ENCODE assay signal across 25 cellular contexts in the genomic region with DNA sequence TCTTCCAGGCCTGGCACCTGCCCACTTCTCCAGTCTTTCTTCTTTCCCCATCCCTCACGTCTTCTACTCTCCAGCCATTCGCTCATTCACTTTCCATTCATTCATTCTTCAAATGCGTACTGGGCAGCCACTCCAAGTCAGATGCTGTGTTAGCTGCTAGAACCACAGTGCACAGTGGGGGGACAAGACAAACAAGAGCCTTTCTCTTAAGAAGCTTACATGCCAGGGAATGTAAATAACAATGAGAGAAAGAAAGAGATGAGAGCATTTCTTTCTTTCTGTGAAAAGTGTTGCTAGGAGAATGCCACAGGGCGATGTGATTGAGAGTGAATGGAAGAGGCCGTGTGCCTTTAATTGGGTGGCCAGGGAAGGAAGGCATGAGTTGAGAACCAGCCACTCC. TPM values are rescaled to one million over a fixed set of nuclear protein-coding genes. Genes with fewer than 3 reads are reported as not detected.
DNase-seq lines count a peak whose midpoint lies in the region; ATAC-seq and TF ChIP-seq lines count a peak whose summit lies in the region.
"Had no signal": no experiment of that assay in that cellular context is flagged by ENCODE, and none has a peak within 500 bp of the region (broad histone marks: within the 10 kb centered on the region; RNA-seq: fewer than 3 reads in every experiment).

No MANE protein-coding gene starts in this region.

- no peaks in the 10 kb centered on the region for H3F3A ChIP-seq in GM23338 (replicated peaks; ENCODE audit: low read depth)

- H3K9me3 Mint-ChIP-seq in GM23338 (no peaks in the 10 kb centered on the region; the same call in 2 of the 3 replicates), WTC11 (peaks cover 2% of the 10 kb centered on the region; the same call in 1 of the 2 replicates)
- H3K9me3 Mint-ChIP-seq: HFFc6, IgD-negative memory B cell had no signal

- CTCF ChIA-PET in WTC11 (lab: Charles Lee): no interaction called here

- H2AFZ ChIP-seq in GM23338: no peak overlapping the region

- H3K36me3 Mint-ChIP-seq in GM23338 (ENCODE audit: low read depth) (no peaks in the 10 kb centered on the region), WTC11 (no peaks in the 10 kb centered on the region)
- H3K36me3 Mint-ChIP-seq: CD14-positive monocyte; CD4-positive, alpha-beta memory T cell had no signal

- no peak overlapping the region for H3K4me3 ChIP-seq in GM23338
- H3K4me3 ChIP-seq in uterus: no peak overlapping the region
- H3K4me3 ChIP-seq: BLaER1, GM12878 had no signal

- H3K4me3 Mint-ChIP-seq in GM23338 (no peak overlapping the region), WTC11 (no peak overlapping the region)
- H3K4me3 Mint-ChIP-seq: CD14-positive monocyte; CD4-positive, alpha-beta memory T cell; HFFc6 had no signal

- intact Hi-C loops in uterus (cut with DNase I; ENCODE audit: low total_unique reads): no loop called here

- no peaks in the 10 kb centered on the region for H3K9me3 ChIP-seq in uterus

- TF ChIP-seq CTCF in GM23338 (conservative IDR thresholded peaks at IDR 0.05; ENCODE audit: low read depth in 2 of 2) (no peak), WTC11 (IDR thresholded peaks at IDR 0.05) (no peak), uterus (IDR thresholded peaks at IDR 0.05) (no peak)

- ATAC-seq in GM23338 (peak; percentile 93), WTC11 (peak; percentile 81), GM21390 (IDR thresholded peaks at IDR 0.05; ENCODE audit: unreplicated experiment) (no peak)
- ATAC-seq: GM12878, HCT116, HepG2 had no signal

- no peak overlapping the region for H3K27ac ChIP-seq in GM23338 (ENCODE audit: low read depth)
- H3K27ac ChIP-seq in uterus: peak overlapping the region; percentile 60 to 86
- H3K27ac ChIP-seq: BLaER1, HL-60 had no signal

- POLR2A ChIA-PET in WTC11 (lab: Charles Lee): no interaction called here

- no peaks in the 10 kb centered on the region for H3K4me1 ChIP-seq in GM23338 (ENCODE audit: insufficient read depth)
- no peaks in the 10 kb centered on the region for H3K4me1 ChIP-seq in uterus

- H3K36me3 ChIP-seq in GM23338 (ENCODE audit: insufficient read depth) (no peaks in the 10 kb centered on the region), uterus (no peaks in the 10 kb centered on the region)
- H3K36me3 ChIP-seq: BLaER1 had no signal

- H3K27me3 Mint-ChIP-seq in GM23338 (ENCODE audit: insufficient read depth, low read depth, poor library complexity) (peaks cover 3% of the 10 kb centered on the region), WTC11 (ENCODE audit: low read depth) (peaks cover 4% of the 10 kb centered on the region; the same call in 1 of the 2 replicates)

- H3K79me2 ChIP-seq in GM23338 (replicated peaks; ENCODE audit: insufficient read depth): no peaks in the 10 kb centered on the region

- no peaks in the 10 kb centered on the region for H4K20me1 ChIP-seq in GM23338 (replicated peaks; ENCODE audit: insufficient read depth)
- H4K20me1 ChIP-seq: BLaER1 had no signal

- 0 out of 2 replicates have a peak overlapping the region, but pooled peaks have one; percentile 16 for H3K4me2 ChIP-seq in GM23338
- H3K4me2 ChIP-seq: BLaER1 had no signal

- peaks cover 3% of the 10 kb centered on the region; the same call in 1 of the 2 replicates for H3K9me2 ChIP-seq in GM23338 (ENCODE audit: insufficient read depth)

- no peak for TF ChIP-seq POLR2A in uterus (IDR thresholded peaks at IDR 0.05)

- DNase-seq in GM23338 (ENCODE audit: low spot score) (peak; percentile 38), WTC11 (ENCODE audit: low spot score) (no peak), iPS-NIHi7 (ENCODE audit: extremely low spot score) (peak; percentile 26), uterus (no peak), SKM-1 treated with dmso at 0.1 percent for 144 hours (lab: John Stamatoyannopoulos, UW; ENCODE audit: unreplicated experiment) (no peak)
- no peak for DNase-seq in stimulated activated CD4-positive, alpha-beta T cell treated with anti-CD3 and anti-CD28 coated beads, Interleukin-2, amount 100 ng/mL, for 24 hours
- DNase-seq: 8988T; Calu3; CD4-positive, alpha-beta memory T cell; DMS79 treated with DMSO at 0.1 percent for 48 hours; HFFc6; KBM-7 had no signal

- H3K27ac Mint-ChIP-seq in GM23338 (no peak overlapping the region), WTC11 (no peak overlapping the region)
- H3K27ac Mint-ChIP-seq: CD14-positive monocyte; CD4-positive, alpha-beta memory T cell; HFFc6 had no signal

- H3K4me1 Mint-ChIP-seq in GM23338 (peaks cover 22% of the 10 kb centered on the region), WTC11 (peaks cover 25% of the 10 kb centered on the region)

- no peaks in the 10 kb centered on the region for H3K27me3 ChIP-seq in GM23338 (ENCODE audit: insufficient read depth)
- H3K27me3 ChIP-seq in uterus: no peaks in the 10 kb centered on the region
- H3K27me3 ChIP-seq: BLaER1 had no signal

TF ChIP-seq in GM23338, 12 proteins besides CTCF, POLR2A, EP300 and RAD21 (continues in another document):
- TF ChIP-seq JUNB (IDR thresholded peaks at IDR 0.05; ENCODE audit: unreplicated experiment) (no peak), STAT1 (IDR thresholded peaks at IDR 0.05; ENCODE audit: unreplicated experiment) (no peak)
- TF ChIP-seq, protein P1, sequence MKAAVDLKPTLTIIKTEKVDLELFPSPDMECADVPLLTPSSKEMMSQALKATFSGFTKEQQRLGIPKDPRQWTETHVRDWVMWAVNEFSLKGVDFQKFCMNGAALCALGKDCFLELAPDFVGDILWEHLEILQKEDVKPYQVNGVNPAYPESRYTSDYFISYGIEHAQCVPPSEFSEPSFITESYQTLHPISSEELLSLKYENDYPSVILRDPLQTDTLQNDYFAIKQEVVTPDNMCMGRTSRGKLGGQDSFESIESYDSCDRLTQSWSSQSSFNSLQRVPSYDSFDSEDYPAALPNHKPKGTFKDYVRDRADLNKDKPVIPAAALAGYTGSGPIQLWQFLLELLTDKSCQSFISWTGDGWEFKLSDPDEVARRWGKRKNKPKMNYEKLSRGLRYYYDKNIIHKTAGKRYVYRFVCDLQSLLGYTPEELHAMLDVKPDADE (IDR thresholded peaks at IDR 0.05): no peak

TF ChIP-seq in WTC11, 78 proteins besides CTCF, POLR2A, EP300 and RAD21:
- TF ChIP-seq, protein P2, sequence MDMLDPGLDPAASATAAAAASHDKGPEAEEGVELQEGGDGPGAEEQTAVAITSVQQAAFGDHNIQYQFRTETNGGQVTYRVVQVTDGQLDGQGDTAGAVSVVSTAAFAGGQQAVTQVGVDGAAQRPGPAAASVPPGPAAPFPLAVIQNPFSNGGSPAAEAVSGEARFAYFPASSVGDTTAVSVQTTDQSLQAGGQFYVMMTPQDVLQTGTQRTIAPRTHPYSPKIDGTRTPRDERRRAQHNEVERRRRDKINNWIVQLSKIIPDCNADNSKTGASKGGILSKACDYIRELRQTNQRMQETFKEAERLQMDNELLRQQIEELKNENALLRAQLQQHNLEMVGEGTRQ (CRISPR knock-in tag; IDR thresholded peaks at IDR 0.05): no peak
- TF ChIP-seq, protein P3, sequence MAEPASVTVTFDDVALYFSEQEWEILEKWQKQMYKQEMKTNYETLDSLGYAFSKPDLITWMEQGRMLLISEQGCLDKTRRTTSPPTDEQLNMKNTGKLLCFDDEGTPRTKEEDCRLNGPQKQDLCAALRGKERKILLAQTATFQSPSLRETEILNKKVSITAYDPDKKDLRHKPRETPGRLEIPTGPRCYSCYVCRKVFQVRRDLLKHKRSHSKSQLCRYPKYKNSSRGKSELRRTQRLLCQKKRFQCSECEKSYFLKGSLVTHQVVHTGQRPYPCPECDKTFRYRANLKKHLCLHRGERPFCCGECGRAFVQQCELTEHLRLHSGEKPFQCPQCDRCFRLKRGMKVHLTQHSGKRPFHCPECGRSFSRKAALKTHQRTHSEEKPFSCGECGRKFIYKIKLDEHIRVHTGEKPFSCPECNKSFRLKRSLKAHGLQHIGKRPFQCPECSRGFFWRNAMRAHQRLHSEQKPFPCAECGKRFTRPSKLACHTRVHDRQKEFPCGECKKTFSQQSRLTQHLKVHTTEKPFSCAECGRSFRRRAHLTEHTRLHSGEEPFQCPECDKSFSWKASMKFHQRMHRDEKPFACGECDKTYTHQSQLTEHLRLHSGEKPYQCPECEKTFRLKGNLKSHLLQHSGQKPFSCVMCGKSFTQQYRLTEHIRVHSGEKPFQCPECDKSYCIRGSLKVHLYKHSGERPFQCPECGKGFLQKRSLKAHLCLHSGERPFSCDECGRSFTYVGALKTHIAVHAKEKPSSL (CRISPR knock-in tag; conservative IDR thresholded peaks at IDR 0.05): no peak
- no peak for TF ChIP-seq CREM (CRISPR knock-in tag; IDR thresholded peaks at IDR 0.05)
- TF ChIP-seq EMX1 (CRISPR knock-in tag; IDR thresholded peaks at IDR 0.05): no peak
- TF ChIP-seq, protein P4, sequence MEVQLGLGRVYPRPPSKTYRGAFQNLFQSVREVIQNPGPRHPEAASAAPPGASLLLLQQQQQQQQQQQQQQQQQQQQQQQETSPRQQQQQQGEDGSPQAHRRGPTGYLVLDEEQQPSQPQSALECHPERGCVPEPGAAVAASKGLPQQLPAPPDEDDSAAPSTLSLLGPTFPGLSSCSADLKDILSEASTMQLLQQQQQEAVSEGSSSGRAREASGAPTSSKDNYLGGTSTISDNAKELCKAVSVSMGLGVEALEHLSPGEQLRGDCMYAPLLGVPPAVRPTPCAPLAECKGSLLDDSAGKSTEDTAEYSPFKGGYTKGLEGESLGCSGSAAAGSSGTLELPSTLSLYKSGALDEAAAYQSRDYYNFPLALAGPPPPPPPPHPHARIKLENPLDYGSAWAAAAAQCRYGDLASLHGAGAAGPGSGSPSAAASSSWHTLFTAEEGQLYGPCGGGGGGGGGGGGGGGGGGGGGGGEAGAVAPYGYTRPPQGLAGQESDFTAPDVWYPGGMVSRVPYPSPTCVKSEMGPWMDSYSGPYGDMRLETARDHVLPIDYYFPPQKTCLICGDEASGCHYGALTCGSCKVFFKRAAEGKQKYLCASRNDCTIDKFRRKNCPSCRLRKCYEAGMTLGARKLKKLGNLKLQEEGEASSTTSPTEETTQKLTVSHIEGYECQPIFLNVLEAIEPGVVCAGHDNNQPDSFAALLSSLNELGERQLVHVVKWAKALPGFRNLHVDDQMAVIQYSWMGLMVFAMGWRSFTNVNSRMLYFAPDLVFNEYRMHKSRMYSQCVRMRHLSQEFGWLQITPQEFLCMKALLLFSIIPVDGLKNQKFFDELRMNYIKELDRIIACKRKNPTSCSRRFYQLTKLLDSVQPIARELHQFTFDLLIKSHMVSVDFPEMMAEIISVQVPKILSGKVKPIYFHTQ (CRISPR knock-in tag; IDR thresholded peaks at IDR 0.05): no peak
- no peak for TF ChIP-seq ZNF671 (CRISPR knock-in tag; IDR thresholded peaks at IDR 0.05)
- TF ChIP-seq, protein P5, sequence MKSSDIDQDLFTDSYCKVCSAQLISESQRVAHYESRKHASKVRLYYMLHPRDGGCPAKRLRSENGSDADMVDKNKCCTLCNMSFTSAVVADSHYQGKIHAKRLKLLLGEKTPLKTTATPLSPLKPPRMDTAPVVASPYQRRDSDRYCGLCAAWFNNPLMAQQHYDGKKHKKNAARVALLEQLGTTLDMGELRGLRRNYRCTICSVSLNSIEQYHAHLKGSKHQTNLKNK (CRISPR knock-in tag; IDR thresholded peaks at IDR 0.05): no peak

RNA-seq across cellular contexts. Expression of a gene that starts 46.4 kb away (rescaled TPM):
- total RNA-seq in GM23338 (2014; rRNA removed; shearing (Covaris generic)): not detected in 2 replicates
- polyA plus RNA-seq in GM23338 (2016; fragmentation: Nextera tagmentation; extraction: Ambion mirVana): not detected in 2 replicates
- not detected in 3 replicates for total RNA-seq in WTC11 (2021)
- not detected for total RNA-seq in uterus
- total RNA-seq: A673; Calu3; CD4-positive, alpha-beta memory T cell; G401; GM12878; H4; HepG2; HFFc6; HT1080 had no signal
- polyA plus RNA-seq: AG04450; CD14-positive monocyte; CD4-positive, alpha-beta memory T cell; GM12878; HepG2; IgD-negative memory B cell had no signal

Comparison
In these comparisons a context has a peak if more than half of its experiments do, and no peak if none do; other contexts are left out.
1. DNase-seq: peak in GM23338 (single experiment) and iPS-NIHi7 (single experiment); none in WTC11 (single experiment), uterus (0 of 2), SKM-1 treated with dmso at 0.1 percent for 144 hours (single experiment) and stimulated activated CD4-positive, alpha-beta T cell treated with anti-CD3 and anti-CD28 coated beads, Interleukin-2, amount 100 ng/mL, for 24 hours (0 of 2).